In genomic region chr1:77858725-77859124, GRCh38 we compare ENCODE assay signal across 27 cellular contexts.
"Had no signal": no experiment of that assay in that cellular context is flagged by ENCODE, and none has a peak within 500 bp of the region (broad histone marks: within the 10 kb centered on the region; RNA-seq: fewer than 3 reads in every experiment).

No MANE protein-coding gene starts in this region.

- H3K4me3 ChIP-seq: esophagus muscularis mucosa, heart left ventricle, left ventricle myocardium inferior, mucosa of descending colon, pancreas, psoas muscle, suprapubic skin, tibial nerve had no signal

- H3K4me3 Mint-ChIP-seq: activated CD4-positive, alpha-beta T cell treated with anti-CD3 and anti-CD28 coated beads, Interleukin-2, amount 10 ng/mL, durations not matched to agents 24 days and 14 days; activated CD8-positive, alpha-beta T cell treated with anti-CD3 and anti-CD28 coated beads for 36 hours; activated naive CD4-positive, alpha-beta T cell treated with anti-CD3 and anti-CD28 coated beads, Interleukin-2, amount 50 U/mL, for 24 hours; activated naive CD8-positive, alpha-beta T cell treated with anti-CD3 and anti-CD28 coated beads, Interleukin-2, amount 50 U/mL, for 24 hours; activated T-cell treated with anti-CD3 and anti-CD28 coated beads, Interleukin-2, amount 50 U/mL, for 4 hours; central memory CD8-positive, alpha-beta T cell; dendritic cell treated with granulocyte-macrophage colony-stimulating factor and Interleukin-4, amounts not matched to agents 40 ng/mL and 50 ng/mL, for 4 days; nephron; T-helper 2 cell treated with Interferon-gamma antibody and Interleukin-4, amounts not matched to agents 5 μg/mL and 100 μg/mL, for 36 hours had no signal

- DNase-seq: activated CD4-positive, alpha-beta T cell treated with anti-CD3 and anti-CD28 coated beads, Interleukin-2, amount 10 ng/mL, durations not matched to agents 24 days and 14 days; activated CD4-positive, CD25-positive, alpha-beta regulatory T cell treated with anti-CD3 and anti-CD28 coated beads, Interleukin-2, amount 50 U/mL, for 72 hours; activated CD8-positive, alpha-beta T cell treated with anti-CD3 and anti-CD28 coated beads for 36 hours; activated naive CD8-positive, alpha-beta T cell treated with anti-CD3 and anti-CD28 coated beads, Interleukin-2, amount 50 U/mL, for 24 hours; activated T-cell treated with anti-CD3 and anti-CD28 coated beads, Interleukin-2, amount 50 U/mL, for 4 hours; amygdala; foreskin keratinocyte; heart left ventricle; hypothalamus; left ventricle myocardium inferior; mucosa of descending colon; nucleus accumbens; pancreas; psoas muscle; stimulated activated CD4-positive, alpha-beta T cell treated with anti-CD3 and anti-CD28 coated beads, Interleukin-15, amount 100 ng/mL, for 24 hours; stimulated activated CD4-positive, alpha-beta T cell treated with anti-CD3 and anti-CD28 coated beads, Interleukin-2, amount 100 ng/mL, for 24 hours; stimulated activated naive CD4-positive, alpha-beta T cell; T-helper 1 cell had no signal

- H3K27ac ChIP-seq: esophagus muscularis mucosa, foreskin keratinocyte, heart left ventricle, left ventricle myocardium inferior, pancreas, psoas muscle, suprapubic skin, tibial nerve had no signal

- ATAC-seq: activated CD8-positive, alpha-beta T cell treated with anti-CD3 and anti-CD28 coated beads for 36 hours; activated naive CD8-positive, alpha-beta T cell treated with anti-CD3 and anti-CD28 coated beads, Interleukin-2, amount 50 U/mL, for 24 hours; activated T-cell treated with anti-CD3 and anti-CD28 coated beads, Interleukin-2, amount 50 U/mL, for 4 hours; foreskin keratinocyte; heart left ventricle; mucosa of descending colon; pancreas had no signal

- H3K4me1 Mint-ChIP-seq: nephron had no signal

- H3K9me3 ChIP-seq: mucosa of descending colon, pancreas had no signal

- H3K27me3 Mint-ChIP-seq: activated CD4-positive, alpha-beta T cell treated with anti-CD3 and anti-CD28 coated beads, Interleukin-2, amount 10 ng/mL, durations not matched to agents 24 days and 14 days; activated CD8-positive, alpha-beta T cell treated with anti-CD3 and anti-CD28 coated beads for 36 hours; activated naive CD4-positive, alpha-beta T cell treated with anti-CD3 and anti-CD28 coated beads, Interleukin-2, amount 50 U/mL, for 24 hours; activated naive CD8-positive, alpha-beta T cell treated with anti-CD3 and anti-CD28 coated beads, Interleukin-2, amount 50 U/mL, for 24 hours; central memory CD8-positive, alpha-beta T cell; dendritic cell treated with granulocyte-macrophage colony-stimulating factor and Interleukin-4, amounts not matched to agents 40 ng/mL and 50 ng/mL, for 4 days had no signal

- H3K36me3 ChIP-seq: pancreas had no signal

- H3K4me1 ChIP-seq: foreskin keratinocyte, psoas muscle, suprapubic skin had no signal

- H3K27ac Mint-ChIP-seq: activated CD4-positive, alpha-beta T cell treated with anti-CD3 and anti-CD28 coated beads, Interleukin-2, amount 10 ng/mL, durations not matched to agents 24 days and 14 days; activated CD8-positive, alpha-beta T cell treated with anti-CD3 and anti-CD28 coated beads for 36 hours; activated naive CD4-positive, alpha-beta T cell treated with anti-CD3 and anti-CD28 coated beads, Interleukin-2, amount 50 U/mL, for 24 hours; activated naive CD8-positive, alpha-beta T cell treated with anti-CD3 and anti-CD28 coated beads, Interleukin-2, amount 50 U/mL, for 24 hours; activated T-helper 2 cell treated with anti-CD3 and anti-CD28 coated beads, Interferon-gamma antibody, Interleukin-2, Interleukin-4, amounts not matched to agents 10 μg/mL and 5 μg/mL and 100 μg/mL, durations not matched to agents 14 hours and 24 hours and 36 hours; dendritic cell treated with granulocyte-macrophage colony-stimulating factor and Interleukin-4, amounts not matched to agents 40 ng/mL and 50 ng/mL, for 4 days; nephron had no signal

- H3K27me3 ChIP-seq: esophagus muscularis mucosa, foreskin keratinocyte, heart left ventricle, pancreas, suprapubic skin, tibial nerve had no signal
